Comparison of ENCODE assay signal across 9 cellular contexts in genomic region chr5:1109542-1110259, GRCh38. TPM values are rescaled to one million over a fixed set of nuclear protein-coding genes. Genes with fewer than 3 reads are reported as not detected.
DNase-seq lines count a peak whose midpoint lies in the region; ATAC-seq and TF ChIP-seq lines count a peak whose summit lies in the region.
"Had no signal": no experiment of that assay in that cellular context is flagged by ENCODE, and none has a peak within 500 bp of the region (broad histone marks: within the 10 kb centered on the region; RNA-seq: fewer than 3 reads in every experiment).

No MANE protein-coding gene starts in this region.

- H3K36me3 Mint-ChIP-seq in IgD-negative memory B cell (no peaks in the 10 kb centered on the region), nephron (ENCODE audit: low read depth) (no peaks in the 10 kb centered on the region)

- H3K4me1 ChIP-seq in BLaER1, result peaks cover 95% of the 10 kb centered on the region

- peak overlapping the region; percentile 55; the same call in 1 of the 2 replicates for H3K9ac ChIP-seq in BLaER1

- H3K27ac Mint-ChIP-seq in IgD-negative memory B cell (peak overlapping the region in 2 of 3 donors; percentile 53 to 94), nephron (no peak overlapping the region)

- peaks cover 96% of the 10 kb centered on the region for H3K27me3 ChIP-seq in BLaER1
- peaks cover 0 to 24% (median 6%) of the 10 kb centered on the region in 45 donors for H3K27me3 ChIP-seq in dorsolateral prefrontal cortex

- H3K27ac ChIP-seq in BLaER1, result no peak overlapping the region; the same call in 1 of the 2 replicates
- peak overlapping the region in 43 of 59 donors; percentile 13 to 88 (median 69) for H3K27ac ChIP-seq in dorsolateral prefrontal cortex

- DNase-seq in dorsolateral prefrontal cortex (no peak), GM13976 (ENCODE audit: low spot score) (no peak), superior temporal gyrus (ENCODE audit: extremely low spot score) (no peak), ACHN (no peak)
- DNase-seq: NCI-H1417 had no signal

- no peaks in the 10 kb centered on the region for H3K9me3 ChIP-seq in BLaER1

- H3K4me2 ChIP-seq in BLaER1, result peak overlapping the region; percentile 94

- peaks cover 95% of the 10 kb centered on the region for H4K20me1 ChIP-seq in BLaER1

- peak overlapping the region; percentile 80 for H3K4me3 ChIP-seq in BLaER1
- peak overlapping the region in 46 of 59 donors; percentile 1 to 82 (median 71) for H3K4me3 ChIP-seq in dorsolateral prefrontal cortex

- in situ Hi-C loops in GM13976 (cut with MboI; ENCODE audit: low sequenced_read_pairs, unreplicated experiment) (no loop called here), ACHN (cut with HindIII; ENCODE audit: low pct_ligation_motif_present, low pct_unique_long_range_greater_than_20kb, low sequenced_read_pairs) (no loop called here)

- no peak for ATAC-seq in GM19328 (IDR thresholded peaks at IDR 0.05; ENCODE audit: unreplicated experiment)

- intact Hi-C loops in dorsolateral prefrontal cortex (cut with DNase I), result no loop called here

- H3K27me3 Mint-ChIP-seq in IgD-negative memory B cell (peaks cover 30% of the 10 kb centered on the region), nephron (ENCODE audit: low read depth) (peaks cover 5% of the 10 kb centered on the region)

- H3K4me1 Mint-ChIP-seq in IgD-negative memory B cell, result peaks cover 25 to 31% (median 29%) of the 10 kb centered on the region in 3 donors
- H3K4me1 Mint-ChIP-seq in nephron, result peaks cover 45% of the 10 kb centered on the region

- H3K4me3 Mint-ChIP-seq in IgD-negative memory B cell (peak overlapping the region; percentile 83 to 97 (median 95)), nephron (peak overlapping the region; percentile 87 to 92 (median 89))

- TF ChIP-seq CTCF in dorsolateral prefrontal cortex (IDR thresholded peaks at IDR 0.05 in 54 of 56, conservative IDR thresholded peaks at IDR 0.05 in 2 of 56; ENCODE audit: low read depth in 1 of 56, partially characterized antibody in 56 of 56) (no peak), nephron (IDR thresholded peaks at IDR 0.05; ENCODE audit: unreplicated experiment in 3 of 3) (no peak), GM13976 (IDR thresholded peaks at IDR 0.05; ENCODE audit: borderline replicate concordance, control extremely low read depth, extremely low read depth, insufficient read depth, missing control alignments) (no peak)

- no peaks in the 10 kb centered on the region for H3K9me3 Mint-ChIP-seq in IgD-negative memory B cell
- H3K9me3 Mint-ChIP-seq in nephron, result no peaks in the 10 kb centered on the region

- H3K36me3 ChIP-seq in BLaER1, result peaks cover 7% of the 10 kb centered on the region; the same call in 1 of the 2 replicates

RNA-seq across cellular contexts. Expression of gene SLC12A7, which starts 2.2 kb away (rescaled TPM):
- polyA plus RNA-seq in IgD-negative memory B cell, result 10.9 TPM
- total RNA-seq in dorsolateral prefrontal cortex, result 10 to 100 TPM; 10.4 to 49.3 (median 16.7) TPM

Comparison
In these comparisons a context has a peak if more than half of its experiments do, and no peak if none do; other contexts are left out.
1. H3K27ac Mint-ChIP-seq: peak in IgD-negative memory B cell (2 of 3); none in nephron (0 of 3).